Comparison of ENCODE assay signal across 8 cellular contexts in genomic region chr9:79581794-79582193, GRCh38. TPM values are rescaled to one million over a fixed set of nuclear protein-coding genes. Genes with fewer than 3 reads are reported as not detected.
DNase-seq lines count a peak whose midpoint lies in the region; ATAC-seq, FAIRE-seq and TF ChIP-seq lines count a peak whose summit lies in the region.

No MANE protein-coding gene starts in this region.

- TF ChIP-seq CTCF in gastrocnemius medialis (IDR thresholded peaks at IDR 0.05 in 4 of 5, conservative IDR thresholded peaks at IDR 0.05 in 1 of 5) (no peak), progenitor cell of endocrine pancreas (IDR thresholded peaks at IDR 0.05; ENCODE audit: unreplicated experiment) (no peak)

- intact Hi-C loops in gastrocnemius medialis (cut with DNase I; ENCODE audit: low total_unique reads) = no loop called here

- H3K4me1 ChIP-seq in gastrocnemius medialis = peaks cover 65 to 87% of the 10 kb centered on the region in 2 donors

- ATAC-seq in gastrocnemius medialis = no peak

- peaks cover 12% of the 10 kb centered on the region for H3K27me3 Mint-ChIP-seq in progenitor cell of endocrine pancreas

- no peak for FAIRE-seq in GM12892 (lab: Jason Lieb, UNC)

- H3K9me3 ChIP-seq in gastrocnemius medialis = no peaks in the 10 kb centered on the region

- no peaks in the 10 kb centered on the region for H3K9me3 Mint-ChIP-seq in progenitor cell of endocrine pancreas (ENCODE audit: low read depth)

- in situ Hi-C loops in gastrocnemius medialis (cut with MboI; ENCODE audit: low sequenced_read_pairs in 4 of 4) = no loop called here

- H3K27ac ChIP-seq in epithelial cell of prostate (no peak overlapping the region), gastrocnemius medialis (peak overlapping the region; percentile 7 to 25 (median 18))

- peaks cover 56% of the 10 kb centered on the region for H3K4me1 Mint-ChIP-seq in progenitor cell of endocrine pancreas (ENCODE audit: low read depth)

- peaks cover 7% of the 10 kb centered on the region for H3K36me3 Mint-ChIP-seq in progenitor cell of endocrine pancreas (ENCODE audit: insufficient read depth)

- DNase-seq in HCEC 1CT = peak; percentile 89
- DNase-seq in UCSD-AML1 (lab: John Stamatoyannopoulos, UW; ENCODE audit: unreplicated experiment) = peak; percentile 25
- peak; percentile 33 for DNase-seq in epithelial cell of prostate (ENCODE audit: low read depth, low spot score)
- DNase-seq in gastrocnemius medialis = no peak
- no peak for DNase-seq in GM12892 (ENCODE audit: insufficient read length)
- DNase-seq in NCI-H1417 treated with DMSO at 0.1 percent for 48 hours (lab: John Stamatoyannopoulos, UW) = no peak
- DNase-seq in progenitor cell of endocrine pancreas (ENCODE audit: low spot score, unreplicated experiment) = no peak
- no peak for DNase-seq in NCI-H345 treated with DMSO at 0.1 percent for 48 hours (lab: John Stamatoyannopoulos, UW; ENCODE audit: unreplicated experiment)

- TF ChIP-seq POLR2A in gastrocnemius medialis (IDR thresholded peaks at IDR 0.05) (no peak), GM12892 (IDR thresholded peaks at IDR 0.05; ENCODE audit: low read depth, low read length) (no peak)

- H3K27ac Mint-ChIP-seq in progenitor cell of endocrine pancreas = no peak overlapping the region

- no peak overlapping the region for H3K4me3 Mint-ChIP-seq in progenitor cell of endocrine pancreas (ENCODE audit: low read depth)

- no peaks in the 10 kb centered on the region for H3K27me3 ChIP-seq in gastrocnemius medialis

- no peak overlapping the region for H3K4me3 ChIP-seq in gastrocnemius medialis

- H3K36me3 ChIP-seq in gastrocnemius medialis = peaks cover 0 to 4% of the 10 kb centered on the region in 2 donors

RNA-seq across cellular contexts. Expression of gene TLE4, which starts 10.0 kb away (rescaled TPM):
- total RNA-seq in gastrocnemius medialis (10 to 100 TPM; 30.1 to 64.6 (median 43.4) TPM), progenitor cell of endocrine pancreas (54.1 and 55.6 TPM in 2 replicates)
- 1.2 TPM for polyA plus RNA-seq in GM12892 (2012; ENCODE audit: missing spikeins)

Comparison
In these comparisons a context has a peak if more than half of its experiments do, and no peak if none do; other contexts are left out.
1. DNase-seq: peak in HCEC 1CT (single experiment), UCSD-AML1 (single experiment) and epithelial cell of prostate (single experiment); none in gastrocnemius medialis (0 of 2), GM12892 (single experiment), NCI-H1417 treated with DMSO at 0.1 percent for 48 hours (single experiment), progenitor cell of endocrine pancreas (single experiment) and NCI-H345 treated with DMSO at 0.1 percent for 48 hours (single experiment).